Comparison of ENCODE assay signal across 22 cellular contexts in the genomic region with DNA sequence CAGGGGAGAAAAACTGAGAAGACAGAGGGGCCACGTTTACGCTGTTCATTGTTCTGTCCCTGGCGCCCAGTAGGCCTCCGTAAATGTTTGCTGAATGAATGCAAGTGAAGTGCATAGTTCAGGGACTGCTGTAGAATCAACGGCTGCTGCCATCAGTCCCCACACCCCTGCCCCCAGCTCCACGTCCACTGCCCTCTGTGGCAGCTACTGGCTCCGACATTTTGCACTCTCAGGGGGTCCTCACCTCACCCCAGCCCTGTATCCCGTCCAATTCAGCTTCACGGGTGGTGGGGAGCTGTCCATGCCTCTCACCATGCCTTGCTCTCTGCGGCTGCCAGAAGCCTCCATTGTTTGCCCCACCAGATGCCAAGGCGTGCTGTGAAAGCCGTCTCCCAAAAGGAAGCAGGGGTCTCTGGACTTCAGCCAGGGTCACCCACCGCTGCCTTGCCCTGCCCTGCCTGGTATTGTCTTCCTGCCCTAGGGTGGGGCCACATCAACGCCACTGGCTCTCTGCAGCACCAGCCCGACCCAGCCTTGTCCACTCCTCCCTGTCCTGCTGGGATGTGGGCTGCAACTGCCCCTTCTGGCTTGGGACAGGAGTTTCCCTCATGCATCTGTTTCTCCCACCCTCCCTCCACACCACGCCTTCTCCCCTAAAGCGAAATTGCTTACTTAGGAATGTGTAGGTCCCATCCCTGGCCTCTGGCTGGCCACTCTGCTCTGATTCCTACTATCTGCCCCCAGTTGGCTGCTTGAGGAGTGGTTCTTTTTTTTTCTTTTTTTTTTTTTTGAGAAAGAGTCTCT.
DNase-seq lines count a peak whose midpoint lies in the region; TF ChIP-seq lines count a peak whose summit lies in the region.
"Had no signal": no experiment of that assay in that cellular context is flagged by ENCODE, and none has a peak within 500 bp of the region (broad histone marks: within the 10 kb centered on the region; RNA-seq: fewer than 3 reads in every experiment).

No MANE protein-coding gene starts in this region.

- H2BK15ac ChIP-seq in mesenchymal stem cell (ENCODE audit: low read depth, poor library complexity, severe bottlenecking): peak overlapping the region; percentile 2

- H2BK5ac ChIP-seq in mesenchymal stem cell (ENCODE audit: low read depth, low read length, poor library complexity, severe bottlenecking): no peak overlapping the region

- 88% methylated on average over 17 of the region's 17 CpGs for WGBS in mesenchymal stem cell

- H3K27ac ChIP-seq in mesenchymal stem cell (ENCODE audit: low read length, poor library complexity, severe bottlenecking) (no peak overlapping the region), caudate nucleus (ENCODE audit: low read depth, low read length) (no peak overlapping the region)

- peak overlapping the region; percentile 31 for H4K91ac ChIP-seq in mesenchymal stem cell (ENCODE audit: low read length)

- no peak overlapping the region for H3K9ac ChIP-seq in mesenchymal stem cell (ENCODE audit: low read length)

- no peak for TF ChIP-seq RAD21 in Ishikawa (IDR thresholded peaks at IDR 0.05; ENCODE audit: low read depth)

- H2BK120ac ChIP-seq in mesenchymal stem cell (ENCODE audit: low read depth, low read length): no peak overlapping the region

- peak overlapping the region in 1 of 2 experiments; percentile 49 for H3K14ac ChIP-seq in mesenchymal stem cell (ENCODE audit: low read length in 2 of 2)

- no peak overlapping the region for H3K18ac ChIP-seq in mesenchymal stem cell (ENCODE audit: low read depth in 1 of 2, low read length in 2 of 2)

- no peak overlapping the region for H3K4me3 Mint-ChIP-seq in type B pancreatic cell
- H3K4me3 Mint-ChIP-seq: activated CD4-positive, alpha-beta T cell treated with anti-CD3 and anti-CD28 coated beads, Interleukin-2, amount 10 ng/mL, durations not matched to agents 24 days and 14 days; activated CD8-positive, alpha-beta memory T cell treated with anti-CD3 and anti-CD28 coated beads, Interleukin-2, amount 10 ng/mL, durations not matched to agents 7 days and 5 days; activated naive CD8-positive, alpha-beta T cell treated with anti-CD3 and anti-CD28 coated beads for 36 hours; nephron progenitor cell; stimulated activated naive B cell treated with anti-CD40 and anti-IgM and Interleukin-4, amounts not matched to agents 10 μg/mL and 1 μg/mL and 100 μg/mL, for 72 hours had no signal

- H3K4me2 ChIP-seq in mesenchymal stem cell (ENCODE audit: low read length, poor library complexity, severe bottlenecking): no peak overlapping the region

- H3K36me3 ChIP-seq in mesenchymal stem cell (ENCODE audit: control insufficient read depth in 1 of 2, insufficient read depth in 2 of 2, low read depth in 1 of 2, low read length in 2 of 2): no peaks in the 10 kb centered on the region
- H3K36me3 ChIP-seq: gastrocnemius medialis had no signal

- peak; percentile 34 for DNase-seq in dermis blood vessel endothelial cell
- DNase-seq in mesenchymal stem cell: no peak
- no peak for DNase-seq in type B pancreatic cell (ENCODE audit: extremely low spot score, unreplicated experiment)
- DNase-seq in HCEC 1CT: no peak
- DNase-seq in caudate nucleus (lab: John Stamatoyannopoulos, UW): no peak
- DNase-seq in foreskin melanocyte: no peak
- DNase-seq: activated CD4-positive, alpha-beta T cell treated with anti-CD3 and anti-CD28 coated beads, Interleukin-2, amount 10 ng/mL, durations not matched to agents 24 days and 14 days; activated CD8-positive, alpha-beta memory T cell treated with anti-CD3 and anti-CD28 coated beads, Interleukin-2, amount 10 ng/mL, durations not matched to agents 7 days and 5 days; activated naive CD8-positive, alpha-beta T cell treated with anti-CD3 and anti-CD28 coated beads for 36 hours; CD8-positive, alpha-beta memory T cell; DMS53; kidney glomerular epithelial cell; NCI-H187 treated with DMSO at 0.1 percent for 48 hours; nephron progenitor cell; stimulated activated CD4-positive, alpha-beta T cell treated with anti-CD3 and anti-CD28 coated beads, Interleukin-2, amount 100 ng/mL, for 24 hours; stimulated activated naive B cell treated with anti-CD40 and anti-IgM and Interleukin-4, amounts not matched to agents 10 μg/mL and 1 μg/mL and 100 μg/mL, for 72 hours; T-helper 2 cell; testis had no signal

- no peaks in the 10 kb centered on the region for H3K36me3 Mint-ChIP-seq in type B pancreatic cell
- H3K36me3 Mint-ChIP-seq: activated CD8-positive, alpha-beta memory T cell treated with anti-CD3 and anti-CD28 coated beads, Interleukin-2, amount 10 ng/mL, durations not matched to agents 7 days and 5 days; activated naive CD8-positive, alpha-beta T cell treated with anti-CD3 and anti-CD28 coated beads for 36 hours; CD8-positive, alpha-beta memory T cell; stimulated activated naive B cell treated with anti-CD40 and anti-IgM and Interleukin-4, amounts not matched to agents 10 μg/mL and 1 μg/mL and 100 μg/mL, for 72 hours had no signal

- H2AK5ac ChIP-seq in mesenchymal stem cell (ENCODE audit: low read length, severe bottlenecking): no peak overlapping the region

- no peak overlapping the region for H2AFZ ChIP-seq in mesenchymal stem cell (ENCODE audit: low read depth, low read length)

- no peak for TF ChIP-seq EP300 in Ishikawa (IDR thresholded peaks at IDR 0.05; ENCODE audit: borderline replicate concordance)

- peaks cover 0 to 28% of the 10 kb centered on the region in 2 experiments for H3K27me3 ChIP-seq in mesenchymal stem cell (ENCODE audit: control insufficient read depth in 1 of 2, insufficient read depth in 1 of 2, low read length in 2 of 2)
- H3K27me3 ChIP-seq: gastrocnemius medialis, testis had no signal

- no peak overlapping the region for H3K4me3 ChIP-seq in mesenchymal stem cell (ENCODE audit: insufficient read depth in 1 of 2, low read depth in 1 of 2, low read length in 2 of 2)
- H3K4me3 ChIP-seq: gastrocnemius medialis, skin epidermis, testis had no signal

- H3K27me3 Mint-ChIP-seq in type B pancreatic cell: peaks cover 11% of the 10 kb centered on the region
- H3K27me3 Mint-ChIP-seq: activated naive CD8-positive, alpha-beta T cell treated with anti-CD3 and anti-CD28 coated beads for 36 hours had no signal

- H4K8ac ChIP-seq in mesenchymal stem cell (ENCODE audit: low read length): peak overlapping the region; percentile 50

- H3K9me3 ChIP-seq in mesenchymal stem cell (ENCODE audit: control insufficient read depth, low read length): no peaks in the 10 kb centered on the region
- H3K9me3 ChIP-seq: gastrocnemius medialis, testis had no signal

- no peak overlapping the region for H3K4ac ChIP-seq in mesenchymal stem cell (ENCODE audit: low read depth in 1 of 2, low read length in 2 of 2)

- H3K79me1 ChIP-seq in mesenchymal stem cell (replicated peaks; ENCODE audit: low read length, poor library complexity, severe bottlenecking): no peaks in the 10 kb centered on the region

- TF ChIP-seq CTCF in type B pancreatic cell (conservative IDR thresholded peaks at IDR 0.05): no peak

- no peak overlapping the region for H2BK12ac ChIP-seq in mesenchymal stem cell (ENCODE audit: low read length in 2 of 2)

- H3K9me3 Mint-ChIP-seq in type B pancreatic cell: no peaks in the 10 kb centered on the region
- H3K9me3 Mint-ChIP-seq: activated CD4-positive, alpha-beta T cell treated with anti-CD3 and anti-CD28 coated beads, Interleukin-2, amount 10 ng/mL, durations not matched to agents 24 days and 14 days; activated naive CD8-positive, alpha-beta T cell treated with anti-CD3 and anti-CD28 coated beads for 36 hours; CD8-positive, alpha-beta memory T cell; nephron progenitor cell; stimulated activated naive B cell treated with anti-CD40 and anti-IgM and Interleukin-4, amounts not matched to agents 10 μg/mL and 1 μg/mL and 100 μg/mL, for 72 hours had no signal

- no peak overlapping the region for H3K23ac ChIP-seq in mesenchymal stem cell (ENCODE audit: low read length in 2 of 2)

- H3K27ac Mint-ChIP-seq in type B pancreatic cell: peak overlapping the region; percentile 29
- H3K27ac Mint-ChIP-seq: activated CD4-positive, alpha-beta T cell treated with anti-CD3 and anti-CD28 coated beads, Interleukin-2, amount 10 ng/mL, durations not matched to agents 24 days and 14 days; activated CD8-positive, alpha-beta memory T cell treated with anti-CD3 and anti-CD28 coated beads, Interleukin-2, amount 10 ng/mL, durations not matched to agents 7 days and 5 days; CD8-positive, alpha-beta memory T cell; nephron progenitor cell; progenitor cell of endocrine pancreas; stimulated activated naive B cell treated with anti-CD40 and anti-IgM and Interleukin-4, amounts not matched to agents 10 μg/mL and 1 μg/mL and 100 μg/mL, for 72 hours had no signal

- peaks cover 3% of the 10 kb centered on the region for H3K4me1 ChIP-seq in mesenchymal stem cell (ENCODE audit: control insufficient read depth, insufficient read depth, low read depth, low read length)

- peaks cover 20% of the 10 kb centered on the region for H3K4me1 Mint-ChIP-seq in type B pancreatic cell (ENCODE audit: unreplicated experiment)
- H3K4me1 Mint-ChIP-seq: activated CD4-positive, alpha-beta T cell treated with anti-CD3 and anti-CD28 coated beads, Interleukin-2, amount 10 ng/mL, durations not matched to agents 24 days and 14 days; activated CD8-positive, alpha-beta memory T cell treated with anti-CD3 and anti-CD28 coated beads, Interleukin-2, amount 10 ng/mL, durations not matched to agents 7 days and 5 days; activated naive CD8-positive, alpha-beta T cell treated with anti-CD3 and anti-CD28 coated beads for 36 hours; CD8-positive, alpha-beta memory T cell had no signal

TF ChIP-seq in Ishikawa, 13 proteins besides CTCF, POLR2A, EP300 and RAD21 (continues in another document):
- 0 out of 2 replicates have a peak, but pooled peaks have one; percentile 15 for TF ChIP-seq NFIC (IDR thresholded peaks at IDR 0.05)
- 0 out of 2 replicates have a peak, but pooled peaks have one; percentile 42 for TF ChIP-seq ZBTB7A (IDR thresholded peaks at IDR 0.05; ENCODE audit: low read depth)
- TF ChIP-seq CEBPB (IDR thresholded peaks at IDR 0.05): no peak
